ENCODE assay signal across 1 cellular context in the genomic region with DNA sequence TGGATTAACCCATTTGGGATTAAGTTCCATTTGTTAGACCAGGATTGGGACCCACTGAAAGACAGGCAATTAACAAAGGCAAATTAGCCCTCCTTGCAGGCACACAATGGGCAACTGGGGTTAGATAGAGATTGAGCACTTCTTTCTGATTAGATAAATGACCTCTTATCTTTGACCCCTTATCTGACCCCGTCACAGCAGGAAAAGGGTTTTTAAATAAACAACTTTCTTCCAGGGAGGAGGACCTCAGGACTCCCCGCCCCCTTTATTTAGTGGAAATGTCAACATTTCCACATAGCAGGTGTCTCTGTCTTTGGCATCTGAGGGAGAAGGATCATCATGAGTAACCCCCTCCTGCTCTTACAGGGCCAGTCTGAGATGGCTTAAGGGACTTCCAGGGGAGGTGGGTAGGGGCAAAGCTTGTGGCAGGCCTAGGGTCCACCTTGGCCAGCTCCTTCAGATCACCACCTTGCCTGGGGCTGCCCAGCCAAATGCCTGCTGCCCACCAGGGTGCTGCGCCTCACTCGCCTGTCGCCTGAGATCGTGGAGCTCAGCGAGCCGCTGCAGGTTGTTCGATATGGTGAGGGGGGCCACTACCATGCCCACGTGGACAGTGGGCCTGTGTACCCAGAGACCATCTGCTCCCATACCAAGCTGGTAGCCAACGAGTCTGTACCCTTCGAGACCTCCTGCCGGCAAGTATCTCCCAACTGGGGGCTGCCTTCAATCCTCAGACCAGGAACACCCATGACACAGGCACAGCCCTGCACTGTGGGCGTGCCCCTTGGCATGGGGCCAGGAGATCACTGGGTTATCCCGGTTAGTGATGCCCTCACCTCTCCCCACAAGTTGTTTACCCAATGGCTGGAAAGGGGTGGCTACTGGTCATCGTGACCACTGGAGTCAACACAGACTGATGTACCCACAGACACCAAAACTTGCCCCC.
TF ChIP-seq lines count a peak whose summit lies in the region.

No MANE protein-coding gene starts in this region.

TF ChIP-seq in HepG2, 621 proteins besides CTCF, POLR2A, EP300 and RAD21 (continued from another document):
- TF ChIP-seq, protein P1, sequence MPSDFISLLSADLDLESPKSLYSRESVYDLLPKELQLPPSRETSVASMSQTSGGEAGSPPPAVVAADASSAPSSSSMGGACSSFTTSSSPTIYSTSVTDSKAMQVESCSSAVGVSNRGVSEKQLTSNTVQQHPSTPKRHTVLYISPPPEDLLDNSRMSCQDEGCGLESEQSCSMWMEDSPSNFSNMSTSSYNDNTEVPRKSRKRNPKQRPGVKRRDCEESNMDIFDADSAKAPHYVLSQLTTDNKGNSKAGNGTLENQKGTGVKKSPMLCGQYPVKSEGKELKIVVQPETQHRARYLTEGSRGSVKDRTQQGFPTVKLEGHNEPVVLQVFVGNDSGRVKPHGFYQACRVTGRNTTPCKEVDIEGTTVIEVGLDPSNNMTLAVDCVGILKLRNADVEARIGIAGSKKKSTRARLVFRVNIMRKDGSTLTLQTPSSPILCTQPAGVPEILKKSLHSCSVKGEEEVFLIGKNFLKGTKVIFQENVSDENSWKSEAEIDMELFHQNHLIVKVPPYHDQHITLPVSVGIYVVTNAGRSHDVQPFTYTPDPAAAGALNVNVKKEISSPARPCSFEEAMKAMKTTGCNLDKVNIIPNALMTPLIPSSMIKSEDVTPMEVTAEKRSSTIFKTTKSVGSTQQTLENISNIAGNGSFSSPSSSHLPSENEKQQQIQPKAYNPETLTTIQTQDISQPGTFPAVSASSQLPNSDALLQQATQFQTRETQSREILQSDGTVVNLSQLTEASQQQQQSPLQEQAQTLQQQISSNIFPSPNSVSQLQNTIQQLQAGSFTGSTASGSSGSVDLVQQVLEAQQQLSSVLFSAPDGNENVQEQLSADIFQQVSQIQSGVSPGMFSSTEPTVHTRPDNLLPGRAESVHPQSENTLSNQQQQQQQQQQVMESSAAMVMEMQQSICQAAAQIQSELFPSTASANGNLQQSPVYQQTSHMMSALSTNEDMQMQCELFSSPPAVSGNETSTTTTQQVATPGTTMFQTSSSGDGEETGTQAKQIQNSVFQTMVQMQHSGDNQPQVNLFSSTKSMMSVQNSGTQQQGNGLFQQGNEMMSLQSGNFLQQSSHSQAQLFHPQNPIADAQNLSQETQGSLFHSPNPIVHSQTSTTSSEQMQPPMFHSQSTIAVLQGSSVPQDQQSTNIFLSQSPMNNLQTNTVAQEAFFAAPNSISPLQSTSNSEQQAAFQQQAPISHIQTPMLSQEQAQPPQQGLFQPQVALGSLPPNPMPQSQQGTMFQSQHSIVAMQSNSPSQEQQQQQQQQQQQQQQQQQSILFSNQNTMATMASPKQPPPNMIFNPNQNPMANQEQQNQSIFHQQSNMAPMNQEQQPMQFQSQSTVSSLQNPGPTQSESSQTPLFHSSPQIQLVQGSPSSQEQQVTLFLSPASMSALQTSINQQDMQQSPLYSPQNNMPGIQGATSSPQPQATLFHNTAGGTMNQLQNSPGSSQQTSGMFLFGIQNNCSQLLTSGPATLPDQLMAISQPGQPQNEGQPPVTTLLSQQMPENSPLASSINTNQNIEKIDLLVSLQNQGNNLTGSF (CRISPR knock-in tag; IDR thresholded peaks at IDR 0.05), result no peak
- TF ChIP-seq, protein P2, sequence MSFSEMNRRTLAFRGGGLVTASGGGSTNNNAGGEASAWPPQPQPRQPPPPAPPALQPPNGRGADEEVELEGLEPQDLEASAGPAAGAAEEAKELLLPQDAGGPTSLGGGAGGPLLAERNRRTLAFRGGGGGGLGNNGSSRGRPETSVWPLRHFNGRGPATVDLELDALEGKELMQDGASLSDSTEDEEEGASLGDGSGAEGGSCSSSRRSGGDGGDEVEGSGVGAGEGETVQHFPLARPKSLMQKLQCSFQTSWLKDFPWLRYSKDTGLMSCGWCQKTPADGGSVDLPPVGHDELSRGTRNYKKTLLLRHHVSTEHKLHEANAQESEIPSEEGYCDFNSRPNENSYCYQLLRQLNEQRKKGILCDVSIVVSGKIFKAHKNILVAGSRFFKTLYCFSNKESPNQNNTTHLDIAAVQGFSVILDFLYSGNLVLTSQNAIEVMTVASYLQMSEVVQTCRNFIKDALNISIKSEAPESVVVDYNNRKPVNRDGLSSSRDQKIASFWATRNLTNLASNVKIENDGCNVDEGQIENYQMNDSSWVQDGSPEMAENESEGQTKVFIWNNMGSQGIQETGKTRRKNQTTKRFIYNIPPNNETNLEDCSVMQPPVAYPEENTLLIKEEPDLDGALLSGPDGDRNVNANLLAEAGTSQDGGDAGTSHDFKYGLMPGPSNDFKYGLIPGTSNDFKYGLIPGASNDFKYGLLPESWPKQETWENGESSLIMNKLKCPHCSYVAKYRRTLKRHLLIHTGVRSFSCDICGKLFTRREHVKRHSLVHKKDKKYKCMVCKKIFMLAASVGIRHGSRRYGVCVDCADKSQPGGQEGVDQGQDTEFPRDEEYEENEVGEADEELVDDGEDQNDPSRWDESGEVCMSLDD (CRISPR knock-in tag; IDR thresholded peaks at IDR 0.05; ENCODE audit: borderline replicate concordance), result no peak
- TF ChIP-seq, protein P3, sequence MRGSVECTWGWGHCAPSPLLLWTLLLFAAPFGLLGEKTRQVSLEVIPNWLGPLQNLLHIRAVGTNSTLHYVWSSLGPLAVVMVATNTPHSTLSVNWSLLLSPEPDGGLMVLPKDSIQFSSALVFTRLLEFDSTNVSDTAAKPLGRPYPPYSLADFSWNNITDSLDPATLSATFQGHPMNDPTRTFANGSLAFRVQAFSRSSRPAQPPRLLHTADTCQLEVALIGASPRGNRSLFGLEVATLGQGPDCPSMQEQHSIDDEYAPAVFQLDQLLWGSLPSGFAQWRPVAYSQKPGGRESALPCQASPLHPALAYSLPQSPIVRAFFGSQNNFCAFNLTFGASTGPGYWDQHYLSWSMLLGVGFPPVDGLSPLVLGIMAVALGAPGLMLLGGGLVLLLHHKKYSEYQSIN (CRISPR knock-in tag; IDR thresholded peaks at IDR 0.05; ENCODE audit: borderline replicate concordance), result no peak
- TF ChIP-seq GATAD1 (CRISPR knock-in tag; IDR thresholded peaks at IDR 0.05) (no peak), EHMT2 (IDR thresholded peaks at IDR 0.05; ENCODE audit: borderline replicate concordance, low read depth, low read length) (no peak), ZNF205 (CRISPR knock-in tag; IDR thresholded peaks at IDR 0.05) (no peak), KLF16 (CRISPR knock-in tag; IDR thresholded peaks at IDR 0.05) (0 out of 4 replicates have a peak, but pooled peaks of 1 of the 2 experiments have one; percentile 16), MEIS1 (CRISPR knock-in tag; IDR thresholded peaks at IDR 0.05; ENCODE audit: borderline replicate concordance) (no peak), ETV6 (CRISPR knock-in tag; conservative IDR thresholded peaks at IDR 0.05) (no peak), FOXO1 (CRISPR knock-in tag; IDR thresholded peaks at IDR 0.05) (0 out of 2 replicates have a peak, but pooled peaks have one; percentile 13), RARA (CRISPR knock-in tag; IDR thresholded peaks at IDR 0.05) (peak; percentile 32; the same call in 1 of the 2 replicates), RFX3 (CRISPR knock-in tag; IDR thresholded peaks at IDR 0.05) (no peak), SRSF9 (IDR thresholded peaks at IDR 0.05; ENCODE audit: borderline replicate concordance, insufficient read depth, low read depth, low read length, poor library complexity, severe bottlenecking) (no peak), ZBTB3 (CRISPR knock-in tag; IDR thresholded peaks at IDR 0.05; ENCODE audit: borderline replicate concordance, low read depth) (no peak), ZNF3 (CRISPR knock-in tag; IDR thresholded peaks at IDR 0.05) (no peak), ZNF674 (CRISPR knock-in tag; IDR thresholded peaks at IDR 0.05; ENCODE audit: low read depth) (no peak), SAP130 (CRISPR knock-in tag; IDR thresholded peaks at IDR 0.05; ENCODE audit: low read depth) (peak; percentile 36; the same call in 1 of the 2 replicates), PLRG1 (conservative IDR thresholded peaks at IDR 0.05) (no peak), MXD4 (CRISPR knock-in tag; IDR thresholded peaks at IDR 0.05) (no peak), ZSCAN20 (CRISPR knock-in tag; IDR thresholded peaks at IDR 0.05; ENCODE audit: borderline replicate concordance) (no peak), PRPF4 (IDR thresholded peaks at IDR 0.05; ENCODE audit: low read depth, low read length, poor library complexity, severe bottlenecking) (no peak), ZNF121 (CRISPR knock-in tag; IDR thresholded peaks at IDR 0.05) (no peak), SALL1 (CRISPR knock-in tag; IDR thresholded peaks at IDR 0.05) (no peak), ZBTB38 (CRISPR knock-in tag; IDR thresholded peaks at IDR 0.05) (peak; percentile 64), ZNF562 (CRISPR knock-in tag; IDR thresholded peaks at IDR 0.05; ENCODE audit: borderline replicate concordance) (no peak), NR1H2 (CRISPR knock-in tag; IDR thresholded peaks at IDR 0.05; ENCODE audit: borderline replicate concordance, low read depth) (no peak)
- TF ChIP-seq, protein P4, sequence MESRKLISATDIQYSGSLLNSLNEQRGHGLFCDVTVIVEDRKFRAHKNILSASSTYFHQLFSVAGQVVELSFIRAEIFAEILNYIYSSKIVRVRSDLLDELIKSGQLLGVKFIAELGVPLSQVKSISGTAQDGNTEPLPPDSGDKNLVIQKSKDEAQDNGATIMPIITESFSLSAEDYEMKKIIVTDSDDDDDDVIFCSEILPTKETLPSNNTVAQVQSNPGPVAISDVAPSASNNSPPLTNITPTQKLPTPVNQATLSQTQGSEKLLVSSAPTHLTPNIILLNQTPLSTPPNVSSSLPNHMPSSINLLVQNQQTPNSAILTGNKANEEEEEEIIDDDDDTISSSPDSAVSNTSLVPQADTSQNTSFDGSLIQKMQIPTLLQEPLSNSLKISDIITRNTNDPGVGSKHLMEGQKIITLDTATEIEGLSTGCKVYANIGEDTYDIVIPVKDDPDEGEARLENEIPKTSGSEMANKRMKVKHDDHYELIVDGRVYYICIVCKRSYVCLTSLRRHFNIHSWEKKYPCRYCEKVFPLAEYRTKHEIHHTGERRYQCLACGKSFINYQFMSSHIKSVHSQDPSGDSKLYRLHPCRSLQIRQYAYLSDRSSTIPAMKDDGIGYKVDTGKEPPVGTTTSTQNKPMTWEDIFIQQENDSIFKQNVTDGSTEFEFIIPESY (CRISPR knock-in tag; IDR thresholded peaks at IDR 0.05), result no peak
- TF ChIP-seq, protein P5, sequence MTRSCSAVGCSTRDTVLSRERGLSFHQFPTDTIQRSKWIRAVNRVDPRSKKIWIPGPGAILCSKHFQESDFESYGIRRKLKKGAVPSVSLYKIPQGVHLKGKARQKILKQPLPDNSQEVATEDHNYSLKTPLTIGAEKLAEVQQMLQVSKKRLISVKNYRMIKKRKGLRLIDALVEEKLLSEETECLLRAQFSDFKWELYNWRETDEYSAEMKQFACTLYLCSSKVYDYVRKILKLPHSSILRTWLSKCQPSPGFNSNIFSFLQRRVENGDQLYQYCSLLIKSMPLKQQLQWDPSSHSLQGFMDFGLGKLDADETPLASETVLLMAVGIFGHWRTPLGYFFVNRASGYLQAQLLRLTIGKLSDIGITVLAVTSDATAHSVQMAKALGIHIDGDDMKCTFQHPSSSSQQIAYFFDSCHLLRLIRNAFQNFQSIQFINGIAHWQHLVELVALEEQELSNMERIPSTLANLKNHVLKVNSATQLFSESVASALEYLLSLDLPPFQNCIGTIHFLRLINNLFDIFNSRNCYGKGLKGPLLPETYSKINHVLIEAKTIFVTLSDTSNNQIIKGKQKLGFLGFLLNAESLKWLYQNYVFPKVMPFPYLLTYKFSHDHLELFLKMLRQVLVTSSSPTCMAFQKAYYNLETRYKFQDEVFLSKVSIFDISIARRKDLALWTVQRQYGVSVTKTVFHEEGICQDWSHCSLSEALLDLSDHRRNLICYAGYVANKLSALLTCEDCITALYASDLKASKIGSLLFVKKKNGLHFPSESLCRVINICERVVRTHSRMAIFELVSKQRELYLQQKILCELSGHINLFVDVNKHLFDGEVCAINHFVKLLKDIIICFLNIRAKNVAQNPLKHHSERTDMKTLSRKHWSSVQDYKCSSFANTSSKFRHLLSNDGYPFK (CRISPR knock-in tag; IDR thresholded peaks at IDR 0.05; ENCODE audit: borderline replicate concordance), result no peak
- TF ChIP-seq, protein P6, sequence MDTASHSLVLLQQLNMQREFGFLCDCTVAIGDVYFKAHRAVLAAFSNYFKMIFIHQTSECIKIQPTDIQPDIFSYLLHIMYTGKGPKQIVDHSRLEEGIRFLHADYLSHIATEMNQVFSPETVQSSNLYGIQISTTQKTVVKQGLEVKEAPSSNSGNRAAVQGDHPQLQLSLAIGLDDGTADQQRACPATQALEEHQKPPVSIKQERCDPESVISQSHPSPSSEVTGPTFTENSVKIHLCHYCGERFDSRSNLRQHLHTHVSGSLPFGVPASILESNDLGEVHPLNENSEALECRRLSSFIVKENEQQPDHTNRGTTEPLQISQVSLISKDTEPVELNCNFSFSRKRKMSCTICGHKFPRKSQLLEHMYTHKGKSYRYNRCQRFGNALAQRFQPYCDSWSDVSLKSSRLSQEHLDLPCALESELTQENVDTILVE (CRISPR knock-in tag; IDR thresholded peaks at IDR 0.05), result no peak
- TF ChIP-seq, protein P7, sequence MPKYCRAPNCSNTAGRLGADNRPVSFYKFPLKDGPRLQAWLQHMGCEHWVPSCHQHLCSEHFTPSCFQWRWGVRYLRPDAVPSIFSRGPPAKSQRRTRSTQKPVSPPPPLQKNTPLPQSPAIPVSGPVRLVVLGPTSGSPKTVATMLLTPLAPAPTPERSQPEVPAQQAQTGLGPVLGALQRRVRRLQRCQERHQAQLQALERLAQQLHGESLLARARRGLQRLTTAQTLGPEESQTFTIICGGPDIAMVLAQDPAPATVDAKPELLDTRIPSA (CRISPR knock-in tag; IDR thresholded peaks at IDR 0.05; ENCODE audit: borderline replicate concordance), result no peak
- TF ChIP-seq, protein P8, sequence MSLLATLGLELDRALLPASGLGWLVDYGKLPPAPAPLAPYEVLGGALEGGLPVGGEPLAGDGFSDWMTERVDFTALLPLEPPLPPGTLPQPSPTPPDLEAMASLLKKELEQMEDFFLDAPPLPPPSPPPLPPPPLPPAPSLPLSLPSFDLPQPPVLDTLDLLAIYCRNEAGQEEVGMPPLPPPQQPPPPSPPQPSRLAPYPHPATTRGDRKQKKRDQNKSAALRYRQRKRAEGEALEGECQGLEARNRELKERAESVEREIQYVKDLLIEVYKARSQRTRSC (CRISPR knock-in tag; IDR thresholded peaks at IDR 0.05; ENCODE audit: low read depth), result no peak
- TF ChIP-seq, protein P9, sequence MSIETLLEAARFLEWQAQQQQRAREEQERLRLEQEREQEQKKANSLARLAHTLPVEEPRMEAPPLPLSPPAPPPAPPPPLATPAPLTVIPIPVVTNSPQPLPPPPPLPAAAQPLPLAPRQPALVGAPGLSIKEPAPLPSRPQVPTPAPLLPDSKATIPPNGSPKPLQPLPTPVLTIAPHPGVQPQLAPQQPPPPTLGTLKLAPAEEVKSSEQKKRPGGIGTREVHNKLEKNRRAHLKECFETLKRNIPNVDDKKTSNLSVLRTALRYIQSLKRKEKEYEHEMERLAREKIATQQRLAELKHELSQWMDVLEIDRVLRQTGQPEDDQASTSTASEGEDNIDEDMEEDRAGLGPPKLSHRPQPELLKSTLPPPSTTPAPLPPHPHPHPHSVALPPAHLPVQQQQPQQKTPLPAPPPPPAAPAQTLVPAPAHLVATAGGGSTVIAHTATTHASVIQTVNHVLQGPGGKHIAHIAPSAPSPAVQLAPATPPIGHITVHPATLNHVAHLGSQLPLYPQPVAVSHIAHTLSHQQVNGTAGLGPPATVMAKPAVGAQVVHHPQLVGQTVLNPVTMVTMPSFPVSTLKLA (IDR thresholded peaks at IDR 0.05), result peak; percentile 67
TF ChIP-seq in HepG2: peak in this region for 20.
